ENCODE assay signal across 21 cellular contexts in genomic region chr11:132030896-132031295, GRCh38.
DNase-seq lines count a peak whose midpoint lies in the region; ATAC-seq and TF ChIP-seq lines count a peak whose summit lies in the region.
"Had no signal": no experiment of that assay in that cellular context is flagged by ENCODE, and none has a peak within 500 bp of the region (broad histone marks: within the 10 kb centered on the region; RNA-seq: fewer than 3 reads in every experiment).

No MANE protein-coding gene starts in this region.

- TF ChIP-seq POLR2A in heart left ventricle (IDR thresholded peaks at IDR 0.05) = no peak

- H3K4me1 ChIP-seq in right cardiac atrium (ENCODE audit: control insufficient read depth, insufficient read depth, low read length) (peaks cover 6% of the 10 kb centered on the region), heart left ventricle (peaks cover 0 to 9% (median 0%) of the 10 kb centered on the region in 12 donors)
- H3K4me1 ChIP-seq: BLaER1, Peyer's patch had no signal

- no peaks in the 10 kb centered on the region for H3K27me3 ChIP-seq in right cardiac atrium (ENCODE audit: control insufficient read depth, insufficient read depth)
- no peaks in the 10 kb centered on the region for H3K27me3 ChIP-seq in heart left ventricle
- no peaks in the 10 kb centered on the region for H3K27me3 ChIP-seq in brain microvascular endothelial cell (replicated peaks)
- H3K27me3 ChIP-seq: BLaER1, MG63, Peyer's patch had no signal

- H3K27ac ChIP-seq in right cardiac atrium (ENCODE audit: low read length) (no peak overlapping the region), heart left ventricle (no peak overlapping the region), brain microvascular endothelial cell (peak overlapping the region; percentile 9)
- H3K27ac ChIP-seq: BLaER1, Peyer's patch, SK-N-MC had no signal

- TF ChIP-seq CTCF in heart left ventricle (IDR thresholded peaks at IDR 0.05) = no peak
- TF ChIP-seq CTCF in brain microvascular endothelial cell (IDR thresholded peaks at IDR 0.05; ENCODE audit: low read depth, low read length, missing control alignments) = no peak
- TF ChIP-seq CTCF in fibroblast of the aortic adventitia (IDR thresholded peaks at IDR 0.05; ENCODE audit: insufficient read depth, low read length) = no peak

- WGBS in right cardiac atrium = 57% methylated on average over 3 of the region's 3 CpGs
- WGBS in heart left ventricle, 4 donors = 62 to 77% (median 66%) methylated on average over 3 of the region's 3 CpGs

- intact Hi-C loops in right cardiac atrium (cut with DNase I) (loop anchor here in 2 of 4 donors (10.0 kb wide), 2 partner anchors 94 to 116 kb away; no protein-coding TSS in a partner anchor), heart left ventricle (cut with DNase I) (loop anchor here in 1 of 10 donors (10.0 kb wide), 1 partner anchor 166 kb away; no protein-coding TSS in a partner anchor)

- H3K9me3 ChIP-seq in right cardiac atrium (ENCODE audit: control insufficient read depth, low read length) = no peaks in the 10 kb centered on the region
- H3K9me3 ChIP-seq in heart left ventricle = no peaks in the 10 kb centered on the region
- H3K9me3 ChIP-seq: BLaER1, MG63, Peyer's patch had no signal

- no peak overlapping the region for H3K4me3 ChIP-seq in right cardiac atrium (ENCODE audit: low read length)
- no peak overlapping the region for H3K4me3 ChIP-seq in heart left ventricle
- no peak overlapping the region for H3K4me3 ChIP-seq in brain microvascular endothelial cell (ENCODE audit: low read depth, low read length)
- no peak overlapping the region for H3K4me3 ChIP-seq in fibroblast of the aortic adventitia (ENCODE audit: low read depth, low read length)
- H3K4me3 ChIP-seq: BLaER1, MG63, Peyer's patch, SK-N-MC had no signal

- in situ Hi-C loops in brain microvascular endothelial cell (cut with HindIII; ENCODE audit: low pct_ligation_motif_present, low sequenced_read_pairs) = no loop called here

- ATAC-seq in right cardiac atrium (peak in 1 of 2 donors; percentile 38), heart left ventricle (no peak)

- DNase-seq in right cardiac atrium = peak; percentile 19 to 77 (median 56)
- no peak for DNase-seq in heart left ventricle
- DNase-seq in brain microvascular endothelial cell = no peak
- DNase-seq in fibroblast of the aortic adventitia (ENCODE audit: low read depth) = peak; percentile 64
- no peak for DNase-seq in NCI-H2227 (lab: John Stamatoyannopoulos, UW; ENCODE audit: unreplicated experiment)
- no peak for DNase-seq in LoVo (ENCODE audit: low spot score)
- DNase-seq in stimulated activated CD8-positive, alpha-beta memory T cell treated with anti-CD3 and anti-CD28 coated beads, Interleukin-4, amount 100 ng/mL, for 48 hours = no peak
- DNase-seq: CD4-positive, CD25-positive, alpha-beta regulatory T cell; DMS153; DND-41; KBM-7; MG63; NCI-H1417; NCI-H1694; NCI-H2029 treated with DMSO at 0.1 percent for 48 hours; NCI-H2227 treated with DMSO at 0.1 percent for 48 hours; NCI-H526 treated with DMSO at 0.1 percent for 48 hours; Peyer's patch; SIG-M5 had no signal

- H3K36me3 ChIP-seq in heart left ventricle = no peaks in the 10 kb centered on the region
- no peaks in the 10 kb centered on the region for H3K36me3 ChIP-seq in brain microvascular endothelial cell (replicated peaks)
- H3K36me3 ChIP-seq: BLaER1, MG63, Peyer's patch had no signal

Comparison
In these comparisons a context has a peak if more than half of its experiments do, and no peak if none do; other contexts are left out.
1. DNase-seq: peak in right cardiac atrium (3 of 3) and fibroblast of the aortic adventitia (single experiment); none in heart left ventricle (0 of 5), brain microvascular endothelial cell (single experiment), NCI-H2227 (single experiment), LoVo (single experiment) and stimulated activated CD8-positive, alpha-beta memory T cell treated with anti-CD3 and anti-CD28 coated beads, Interleukin-4, amount 100 ng/mL, for 48 hours (single experiment).